Comparison of ENCODE assay signal across 8 cellular contexts in the genomic region with DNA sequence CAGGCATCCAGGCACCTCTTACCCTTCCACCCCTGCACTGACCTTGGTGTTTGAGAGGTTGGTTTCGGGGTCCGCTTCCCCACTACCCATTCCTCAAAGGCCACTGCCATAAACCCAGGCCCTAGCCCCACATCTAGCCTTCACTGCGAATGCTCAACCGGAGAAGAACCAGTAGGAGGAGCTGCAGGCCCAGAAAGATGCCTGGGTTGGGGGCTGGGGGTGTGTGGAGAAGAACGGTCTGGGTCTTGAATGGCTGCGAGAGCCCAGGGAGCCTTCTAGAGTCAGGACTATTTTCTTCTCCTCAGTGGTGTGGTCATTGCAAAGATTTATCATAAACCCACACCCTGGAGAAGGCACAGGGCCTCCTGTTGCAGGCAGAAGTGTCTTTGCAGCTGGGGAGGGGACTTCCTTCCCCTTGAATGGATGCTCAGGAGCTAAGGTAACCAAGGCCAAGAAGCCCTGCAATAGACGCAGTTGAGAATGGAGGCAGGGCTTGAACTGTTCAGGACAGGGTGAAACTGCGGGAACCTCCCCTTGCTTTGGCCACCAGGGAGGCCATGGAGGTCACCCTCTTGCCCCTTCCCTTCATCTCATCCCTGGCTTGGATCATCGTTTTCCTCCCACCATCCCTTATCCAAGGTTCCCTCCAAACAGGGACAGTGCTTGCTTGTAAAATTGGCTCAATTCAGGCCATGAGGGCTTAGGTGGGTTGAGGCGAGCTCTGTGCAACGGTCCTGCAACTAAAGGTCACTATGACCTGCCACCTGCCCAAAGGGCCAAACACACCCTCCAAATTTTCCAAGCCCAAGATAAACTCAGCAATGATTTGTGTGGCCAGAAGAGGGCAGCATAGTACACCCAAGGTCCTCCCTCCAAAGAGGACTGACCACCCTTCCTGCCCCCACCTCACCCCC. TPM values are rescaled to one million over a fixed set of nuclear protein-coding genes. Genes with fewer than 3 reads are reported as not detected.
DNase-seq lines count a peak whose midpoint lies in the region; ATAC-seq, FAIRE-seq and TF ChIP-seq lines count a peak whose summit lies in the region.

No MANE protein-coding gene starts in this region.

- H3K9ac ChIP-seq in OCI-LY3 (ENCODE audit: low read length) (no peak overlapping the region), H1 (replicated peaks in 1 of 4; ENCODE audit: extremely low read depth in 1 of 4, low read depth in 3 of 4, low read length in 3 of 4) (no peak overlapping the region)

- no peaks in the 10 kb centered on the region for H3K4me1 ChIP-seq in CD8-positive, alpha-beta T cell (ENCODE audit: insufficient read depth, low read length)
- peaks cover 7% of the 10 kb centered on the region; the same call in 1 of the 2 replicates for H3K4me1 ChIP-seq in OCI-LY3 (ENCODE audit: low read length)
- H3K4me1 ChIP-seq in H1 (replicated peaks in 1 of 4; ENCODE audit: control insufficient read depth in 3 of 4, insufficient read depth in 4 of 4, low read length in 3 of 4): peaks cover 3 to 5% (median 5%) of the 10 kb centered on the region in 4 experiments; a peak in 6 of 7 replicates
- H3K4me1 ChIP-seq in mucosa of descending colon (ENCODE audit: low read depth): no peaks in the 10 kb centered on the region

- no peak for TF ChIP-seq POLR2A in H1 (IDR thresholded peaks at IDR 0.05; ENCODE audit: control extremely low read depth in 1 of 2, low read depth in 2 of 2, low read length in 2 of 2)

- no peak overlapping the region for H3K4me2 ChIP-seq in OCI-LY3 (ENCODE audit: low read length)
- no peak overlapping the region for H3K4me2 ChIP-seq in H1 (ENCODE audit: insufficient read depth in 1 of 2, low read depth in 2 of 2, low read length in 2 of 2)

- intact Hi-C loops in CD8-positive, alpha-beta T cell (cut with DNase I, micrococcal nuclease): loop anchor here in 1 of 2 experiments (5.0 kb wide), 1 partner anchor 116 kb away; no protein-coding TSS in a partner anchor
- intact Hi-C loops in mucosa of descending colon (cut with DNase I, micrococcal nuclease): no loop called here
- intact Hi-C loops in CD4-positive, alpha-beta T cell (cut with DNase I, micrococcal nuclease): no loop called here

- 57% methylated on average over 11 of the region's 11 CpGs; no CpG with 5 or more reads in 1 of the 2 experiments for WGBS in H1 (ENCODE audit: extremely low coverage in 1 of 2, insufficient coverage in 1 of 2, insufficient read length in 1 of 2, insufficient replicate concordance in 2 of 2, low coverage in 1 of 2, low lambda C conversion rate in 2 of 2, missing lambda C conversion rate in 1 of 2), 2 experiments

- peak; percentile 95 for FAIRE-seq in H1 (lab: Jason Lieb, UNC)

- no peak overlapping the region for H3K23ac ChIP-seq in H1 (ENCODE audit: insufficient read length)

- H3K79me1 ChIP-seq in H1 (ENCODE audit: low read depth, low read length): no peaks in the 10 kb centered on the region

- H3K14ac ChIP-seq in H1 (ENCODE audit: insufficient read length): no peak overlapping the region

- peak overlapping the region; percentile 56; the same call in 1 of the 2 replicates for H2BK20ac ChIP-seq in H1 (ENCODE audit: low read length)

- H2BK5ac ChIP-seq in H1 (ENCODE audit: low read depth, low read length): no peak overlapping the region

- H3K27me3 Mint-ChIP-seq in CD8-positive, alpha-beta T cell (ENCODE audit: low read depth): peaks cover 36% of the 10 kb centered on the region
- peaks cover 46% of the 10 kb centered on the region for H3K27me3 Mint-ChIP-seq in CD4-positive, alpha-beta T cell

- H4K91ac ChIP-seq in H1 (replicated peaks; ENCODE audit: insufficient read length, low read length): peak overlapping the region; percentile 49

- no peak overlapping the region for H3K4ac ChIP-seq in H1 (replicated peaks; ENCODE audit: insufficient read length, low read depth, low read length)

- H3K56ac ChIP-seq in H1 (replicated peaks; ENCODE audit: insufficient read length, low read depth, low read length): no peak overlapping the region

- no peaks in the 10 kb centered on the region for H3K23me2 ChIP-seq in H1 (ENCODE audit: low read depth, low read length)

- TF ChIP-seq CTCF in CD8-positive, alpha-beta T cell (IDR thresholded peaks at IDR 0.05): peak; percentile 35
- TF ChIP-seq CTCF in OCI-LY3 (IDR thresholded peaks at IDR 0.05; ENCODE audit: low read depth, low read length): peak; percentile 71
- TF ChIP-seq CTCF in H1 (IDR thresholded peaks at IDR 0.05; ENCODE audit: control extremely low read depth in 1 of 3, insufficient read depth in 1 of 3, low read depth in 1 of 3, low read length in 3 of 3): peak; percentile 77 to 94 (median 91)
- TF ChIP-seq CTCF in mucosa of descending colon (IDR thresholded peaks at IDR 0.05): no peak
- TF ChIP-seq CTCF in CD4-positive, alpha-beta T cell (IDR thresholded peaks at IDR 0.05): no peak

- H3K4me3 ChIP-seq in CD8-positive, alpha-beta T cell (ENCODE audit: low read depth, low read length): no peak overlapping the region
- H3K4me3 ChIP-seq in OCI-LY3 (ENCODE audit: low read length) (no peak overlapping the region), H1 (ENCODE audit: extremely low read depth in 1 of 4, insufficient read depth in 2 of 4, low read depth in 3 of 4, low read length in 4 of 4) (no peak overlapping the region), mucosa of descending colon (no peak overlapping the region)

- POLR2A ChIA-PET in CD8-positive, alpha-beta T cell (lab: Charles Lee): no interaction called here
- POLR2A ChIA-PET in H1 (lab: Charles Lee; ENCODE audit: partially characterized antibody): interaction anchor here (0.6 to 1.2 kb wide), 4 partner anchors 11 to 123 kb away, joined by 3 to 5 read pairs (median 3); no protein-coding TSS in a partner anchor
- POLR2A ChIA-PET in CD4-positive, alpha-beta T cell (lab: Charles Lee): no interaction called here

- no peaks in the 10 kb centered on the region for H3K36me3 ChIP-seq in CD8-positive, alpha-beta T cell (ENCODE audit: insufficient read depth, low read length)
- H3K36me3 ChIP-seq in OCI-LY3 (replicated peaks; ENCODE audit: low read depth, low read length) (no peaks in the 10 kb centered on the region), H1 (ENCODE audit: control insufficient read depth in 2 of 4, insufficient read depth in 4 of 4, low read length in 3 of 4) (no peaks in the 10 kb centered on the region), mucosa of descending colon (ENCODE audit: low read depth) (no peaks in the 10 kb centered on the region)

- H3K27me3 ChIP-seq in CD8-positive, alpha-beta T cell (ENCODE audit: insufficient read depth, low read length): no peaks in the 10 kb centered on the region
- H3K27me3 ChIP-seq in OCI-LY3 (ENCODE audit: low read depth, low read length): no peaks in the 10 kb centered on the region
- H3K27me3 ChIP-seq in H1 (replicated peaks in 1 of 4; ENCODE audit: control insufficient read depth in 3 of 4, extremely low read depth in 1 of 4, insufficient read depth in 3 of 4, low read length in 3 of 4): no peaks in the 10 kb centered on the region
- peaks cover 9% of the 10 kb centered on the region for H3K27me3 ChIP-seq in CD4-positive, alpha-beta T cell (ENCODE audit: control insufficient read depth, insufficient read depth, low read length)

- H2AFZ ChIP-seq in OCI-LY3 (ENCODE audit: low read depth, low read length) (no peak overlapping the region), H1 (ENCODE audit: low read length) (no peak overlapping the region)

- no peak for TF ChIP-seq EP300 in H1 (IDR thresholded peaks at IDR 0.05; ENCODE audit: borderline replicate concordance in 1 of 2, low read depth in 2 of 2, low read length in 2 of 2)

- H3K27ac Mint-ChIP-seq in CD8-positive, alpha-beta T cell: no peak overlapping the region
- no peak overlapping the region for H3K27ac Mint-ChIP-seq in CD4-positive, alpha-beta T cell

- peak; percentile 94 to 97 for TF ChIP-seq RAD21 in H1 (IDR thresholded peaks at IDR 0.05 in 1 of 2, conservative IDR thresholded peaks at IDR 0.05 in 1 of 2; ENCODE audit: low read depth in 2 of 2, low read length in 2 of 2)

- H2BK12ac ChIP-seq in H1 (ENCODE audit: low read depth, low read length): peak overlapping the region; percentile 80; the same call in 1 of the 2 replicates

- no peak overlapping the region for H4K5ac ChIP-seq in H1 (ENCODE audit: insufficient read length, low read depth, low read length)

- H3K18ac ChIP-seq in H1 (ENCODE audit: extremely low read depth, low read length): no peak overlapping the region

- CTCF ChIA-PET in CD8-positive, alpha-beta T cell (lab: Charles Lee): interaction anchor here (0.9 to 1.9 kb wide), 7 partner anchors 11 to 131 kb away, joined by 3 to 7 read pairs (median 4); no protein-coding TSS in a partner anchor
- CTCF ChIA-PET in H1 (lab: Charles Lee; ENCODE audit: partially characterized antibody): interaction anchor here (0.7 to 5.7 kb wide), 108 partner anchors 8 to 504 kb away, joined by 3 to 81 read pairs (median 5); no protein-coding TSS in a partner anchor
- CTCF ChIA-PET in CD4-positive, alpha-beta T cell (lab: Charles Lee): no interaction called here

- H4K20me1 ChIP-seq in OCI-LY3 (ENCODE audit: insufficient read depth, low read length) (no peaks in the 10 kb centered on the region), H1 (replicated peaks in 1 of 2; ENCODE audit: control insufficient read depth in 1 of 2, insufficient read depth in 2 of 2, low read length in 2 of 2) (no peaks in the 10 kb centered on the region)

- no peak for DNase-seq in CD8-positive, alpha-beta T cell
- DNase-seq in H1 (ENCODE audit: low read depth in 1 of 2, low spot score in 2 of 2): peak in 1 of 2 experiments; percentile 83
- peak in 1 of 3 donors; percentile 48 for DNase-seq in mucosa of descending colon
- no peak for DNase-seq in CD4-positive, alpha-beta T cell
- DNase-seq in globus pallidus (ENCODE audit: low spot score): no peak

- no peaks in the 10 kb centered on the region for H3K9me3 ChIP-seq in CD8-positive, alpha-beta T cell (ENCODE audit: low read length)
- H3K9me3 ChIP-seq in OCI-LY3 (ENCODE audit: insufficient read depth, low read length) (no peaks in the 10 kb centered on the region), H1 (ENCODE audit: insufficient read depth in 2 of 2, low read depth in 1 of 2, low read length in 1 of 2) (no peaks in the 10 kb centered on the region), mucosa of descending colon (no peaks in the 10 kb centered on the region)
- H3K9me3 ChIP-seq in CD4-positive, alpha-beta T cell (ENCODE audit: control insufficient read depth, low read length): no peaks in the 10 kb centered on the region

- H2AK5ac ChIP-seq in H1 (ENCODE audit: low read depth, low read length): no peak overlapping the region

- H3K79me2 ChIP-seq in OCI-LY3 (ENCODE audit: low read length) (no peaks in the 10 kb centered on the region), H1 (ENCODE audit: control insufficient read depth in 1 of 2, insufficient read depth in 2 of 2, low read length in 2 of 2) (no peaks in the 10 kb centered on the region)

- H3K4me1 Mint-ChIP-seq in CD8-positive, alpha-beta T cell (ENCODE audit: low read depth): no peaks in the 10 kb centered on the region
- no peaks in the 10 kb centered on the region for H3K4me1 Mint-ChIP-seq in CD4-positive, alpha-beta T cell (ENCODE audit: low read depth)

- H2BK15ac ChIP-seq in H1 (ENCODE audit: low read length): peak overlapping the region; percentile 89

- H4K8ac ChIP-seq in H1 (ENCODE audit: extremely low read depth, insufficient read depth, low read length): peak overlapping the region; percentile 26; the same call in 1 of the 2 replicates

- no peak overlapping the region for H3K4me3 Mint-ChIP-seq in CD8-positive, alpha-beta T cell
- no peak overlapping the region for H3K4me3 Mint-ChIP-seq in CD4-positive, alpha-beta T cell

- no peak for ATAC-seq in CD8-positive, alpha-beta T cell
- ATAC-seq in GM18867 (IDR thresholded peaks at IDR 0.05; ENCODE audit: unreplicated experiment) (peak; percentile 40), mucosa of descending colon (peak; percentile 46), GM21447 (IDR thresholded peaks at IDR 0.05; ENCODE audit: unreplicated experiment) (no peak)
- ATAC-seq in CD4-positive, alpha-beta T cell (ENCODE audit: poor library complexity): no peak

- H2BK120ac ChIP-seq in H1 (replicated peaks; ENCODE audit: low read depth, low read length): peak overlapping the region; percentile 4

- no peak overlapping the region for H3K27ac ChIP-seq in CD8-positive, alpha-beta T cell (ENCODE audit: low read depth, low read length)
- H3K27ac ChIP-seq in OCI-LY3 (ENCODE audit: low read length): no peak overlapping the region
- no peak overlapping the region for H3K27ac ChIP-seq in H1 (ENCODE audit: low read depth, low read length)
- no peak overlapping the region for H3K27ac ChIP-seq in CD4-positive, alpha-beta T cell (ENCODE audit: low read depth, low read length)

- no peaks in the 10 kb centered on the region for H3K36me3 Mint-ChIP-seq in CD8-positive, alpha-beta T cell
- peaks cover 4% of the 10 kb centered on the region for H3K36me3 Mint-ChIP-seq in CD4-positive, alpha-beta T cell (ENCODE audit: low read depth)

- peaks cover 5% of the 10 kb centered on the region for H3K9me3 Mint-ChIP-seq in CD8-positive, alpha-beta T cell
- H3K9me3 Mint-ChIP-seq in CD4-positive, alpha-beta T cell: peaks cover 4% of the 10 kb centered on the region

RNA-seq across cellular contexts. Expression of a gene that starts 20.9 kb away (rescaled TPM):
- total RNA-seq in CD8-positive, alpha-beta T cell: under 1 TPM; 0.14 TPM
- 4.6 TPM in 2 replicates for total RNA-seq in H1 (2021; fragmentation: NEBNext Ultra II Directional; extraction: Animal tissue kit (Norgen Biotek cat#: 25700))
- polyA plus RNA-seq in H1 (2011; rRNA removed): 7.0 and 8.0 TPM in 2 replicates
- polyA plus RNA-seq in H1 (2011; cell fraction: cytosol; rRNA removed): 9.4 TPM
- polyA plus RNA-seq in H1 (2011; cell fraction: nucleus; rRNA removed): 16.0 TPM
- 5.5 to 9.6 TPM (median 7.8 TPM) in 4 replicates for polyA plus RNA-seq in H1 (2012, experiment 1 of 2)
- 5.1 TPM for polyA plus RNA-seq in H1 (2012, experiment 2 of 2)
- 3.4 TPM for polyA plus RNA-seq in H1 (2013, experiment 1 of 2)
- polyA plus RNA-seq in H1 (2013, experiment 2 of 2): 3.7 TPM
- polyA minus RNA-seq in H1 (2011; rRNA and poly(A)+ RNA removed): 6.5 and 10.5 TPM in 2 replicates
- polyA minus RNA-seq in H1 (2011; cell fraction: cytosol; rRNA and poly(A)+ RNA removed): 3.9 TPM
- 10.5 TPM for polyA minus RNA-seq in H1 (2011; cell fraction: nucleus; rRNA and poly(A)+ RNA removed)
- 10 to 100 TPM; 16.8 to 33.3 (median 16.8) TPM for total RNA-seq in mucosa of descending colon
- total RNA-seq in CD4-positive, alpha-beta T cell: under 1 TPM; 0.39 to 0.85 TPM

Comparison
In these comparisons a context has a peak if more than half of its experiments do, and no peak if none do; other contexts are left out.
1. ATAC-seq: peak in GM18867 (single experiment) and mucosa of descending colon (single experiment); none in CD8-positive, alpha-beta T cell (single experiment), CD4-positive, alpha-beta T cell (single experiment) and GM21447 (single experiment).
2. CTCF ChIP-seq: peak in CD8-positive, alpha-beta T cell (single experiment), OCI-LY3 (single experiment) and H1 (3 of 3); none in mucosa of descending colon (single experiment) and CD4-positive, alpha-beta T cell (single experiment).